ENCODE assay signal across 1 cellular context in the genomic region with DNA sequence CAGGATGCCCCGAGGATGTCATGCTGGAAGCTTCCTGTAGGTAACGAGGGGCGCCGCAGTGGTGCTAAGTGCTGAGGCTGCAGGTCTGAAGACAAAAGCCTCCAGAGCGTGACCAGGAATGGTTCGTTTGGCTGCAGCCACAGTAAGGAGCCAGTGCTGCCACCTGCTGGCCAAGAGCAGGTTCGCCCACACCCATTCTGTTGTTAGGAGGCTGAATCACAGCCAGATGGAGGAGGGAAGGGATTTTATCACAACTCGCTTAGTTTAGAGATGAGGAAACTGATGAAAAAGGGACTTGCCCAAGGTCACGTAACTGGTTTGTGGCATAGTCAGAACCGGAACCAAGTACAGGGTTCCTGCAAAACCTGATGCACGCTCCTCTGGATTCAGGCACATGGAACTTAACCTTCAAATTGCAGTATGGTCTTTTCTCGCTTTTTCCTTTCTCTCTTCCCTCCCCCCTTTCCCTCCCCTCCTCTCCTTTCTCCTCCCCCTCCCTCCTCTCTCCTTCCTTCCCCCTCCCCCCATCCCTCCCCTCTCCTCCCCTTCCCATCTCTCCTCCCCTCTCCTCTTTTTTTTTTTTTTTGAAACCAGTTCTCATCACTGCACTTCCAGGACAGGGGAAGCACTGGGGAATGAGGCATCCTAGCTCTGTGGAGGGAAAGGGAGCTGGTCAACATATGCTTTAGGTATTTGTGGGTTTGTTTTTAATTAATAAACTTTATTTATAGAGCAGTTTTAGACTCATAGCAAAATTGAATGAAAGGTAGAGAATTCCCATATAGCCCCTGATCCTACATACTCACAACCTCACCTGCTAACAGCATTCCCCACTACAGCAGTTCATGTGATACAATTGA.
TF ChIP-seq lines count a peak whose summit lies in the region.

No MANE protein-coding gene starts in this region.

TF ChIP-seq in HepG2, 621 proteins besides CTCF, POLR2A, EP300 and RAD21 (continued from another document and continues in another):
- TF ChIP-seq, protein P1, sequence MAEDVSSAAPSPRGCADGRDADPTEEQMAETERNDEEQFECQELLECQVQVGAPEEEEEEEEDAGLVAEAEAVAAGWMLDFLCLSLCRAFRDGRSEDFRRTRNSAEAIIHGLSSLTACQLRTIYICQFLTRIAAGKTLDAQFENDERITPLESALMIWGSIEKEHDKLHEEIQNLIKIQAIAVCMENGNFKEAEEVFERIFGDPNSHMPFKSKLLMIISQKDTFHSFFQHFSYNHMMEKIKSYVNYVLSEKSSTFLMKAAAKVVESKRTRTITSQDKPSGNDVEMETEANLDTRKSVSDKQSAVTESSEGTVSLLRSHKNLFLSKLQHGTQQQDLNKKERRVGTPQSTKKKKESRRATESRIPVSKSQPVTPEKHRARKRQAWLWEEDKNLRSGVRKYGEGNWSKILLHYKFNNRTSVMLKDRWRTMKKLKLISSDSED (CRISPR knock-in tag; IDR thresholded peaks at IDR 0.05) = no peak
- TF ChIP-seq KDM2A (CRISPR knock-in tag; IDR thresholded peaks at IDR 0.05; ENCODE audit: borderline replicate concordance, low read depth) (peak; percentile 83), TARDBP (CRISPR knock-in tag; IDR thresholded peaks at IDR 0.05) (0 out of 2 replicates have a peak, but pooled peaks have one; percentile 34), KDM6A (CRISPR knock-in tag; IDR thresholded peaks at IDR 0.05; ENCODE audit: low read depth) (no peak), ZNF3 (CRISPR knock-in tag; IDR thresholded peaks at IDR 0.05) (no peak), ZNF205 (CRISPR knock-in tag; IDR thresholded peaks at IDR 0.05) (no peak), ZSCAN29 (CRISPR knock-in tag; conservative IDR thresholded peaks at IDR 0.05) (no peak), ZNF317 (CRISPR knock-in tag; IDR thresholded peaks at IDR 0.05) (0 out of 2 replicates have a peak, but pooled peaks have one; percentile 27), ZBTB21 (CRISPR knock-in tag; IDR thresholded peaks at IDR 0.05) (no peak), MZF1 (CRISPR knock-in tag; IDR thresholded peaks at IDR 0.05; ENCODE audit: borderline replicate concordance) (no peak), SPEN (CRISPR knock-in tag; IDR thresholded peaks at IDR 0.05; ENCODE audit: low read depth) (no peak), ZNF615 (CRISPR knock-in tag; IDR thresholded peaks at IDR 0.05; ENCODE audit: borderline replicate concordance) (no peak), GTF2F1 (IDR thresholded peaks at IDR 0.05; ENCODE audit: low read length) (no peak), ZNF660 (CRISPR knock-in tag; IDR thresholded peaks at IDR 0.05; ENCODE audit: borderline replicate concordance, low read depth) (no peak), ZNF773 (CRISPR knock-in tag; IDR thresholded peaks at IDR 0.05; ENCODE audit: borderline replicate concordance) (no peak), ETV6 (CRISPR knock-in tag; conservative IDR thresholded peaks at IDR 0.05) (no peak), KMT2A (CRISPR knock-in tag; IDR thresholded peaks at IDR 0.05) (peak; percentile 46; the same call in 1 of the 2 replicates), MATR3 (CRISPR knock-in tag; IDR thresholded peaks at IDR 0.05) (no peak), TCF7L2 (IDR thresholded peaks at IDR 0.05; ENCODE audit: low read depth, low read length) (no peak), ZNF329 (CRISPR knock-in tag; IDR thresholded peaks at IDR 0.05; ENCODE audit: low read depth) (no peak), DNMT3B (CRISPR knock-in tag; conservative IDR thresholded peaks at IDR 0.05) (no peak), ZNF607 (CRISPR knock-in tag; IDR thresholded peaks at IDR 0.05; ENCODE audit: borderline replicate concordance) (no peak), CHD2 (IDR thresholded peaks at IDR 0.05; ENCODE audit: low read depth, low read length) (no peak), PLRG1 (conservative IDR thresholded peaks at IDR 0.05) (no peak), ATRX (CRISPR knock-in tag; IDR thresholded peaks at IDR 0.05; ENCODE audit: borderline replicate concordance) (no peak), ZNF619 (CRISPR knock-in tag; IDR thresholded peaks at IDR 0.05) (no peak), JUN (CRISPR knock-in tag; IDR thresholded peaks at IDR 0.05) (no peak), MYNN (CRISPR knock-in tag; IDR thresholded peaks at IDR 0.05; ENCODE audit: low read depth) (no peak), HMG20A (CRISPR knock-in tag; IDR thresholded peaks at IDR 0.05; ENCODE audit: borderline replicate concordance) (no peak), HOXA3 (CRISPR knock-in tag; IDR thresholded peaks at IDR 0.05) (peak; percentile 56; the same call in 1 of the 2 replicates), U2AF1 (optimal IDR thresholded peaks at IDR 0.05; ENCODE audit: low read depth, low read length) (no peak), NR3C1 (CRISPR knock-in tag; IDR thresholded peaks at IDR 0.05) (no peak), ZFP1 (CRISPR knock-in tag; IDR thresholded peaks at IDR 0.05) (no peak)
- TF ChIP-seq, protein P2, sequence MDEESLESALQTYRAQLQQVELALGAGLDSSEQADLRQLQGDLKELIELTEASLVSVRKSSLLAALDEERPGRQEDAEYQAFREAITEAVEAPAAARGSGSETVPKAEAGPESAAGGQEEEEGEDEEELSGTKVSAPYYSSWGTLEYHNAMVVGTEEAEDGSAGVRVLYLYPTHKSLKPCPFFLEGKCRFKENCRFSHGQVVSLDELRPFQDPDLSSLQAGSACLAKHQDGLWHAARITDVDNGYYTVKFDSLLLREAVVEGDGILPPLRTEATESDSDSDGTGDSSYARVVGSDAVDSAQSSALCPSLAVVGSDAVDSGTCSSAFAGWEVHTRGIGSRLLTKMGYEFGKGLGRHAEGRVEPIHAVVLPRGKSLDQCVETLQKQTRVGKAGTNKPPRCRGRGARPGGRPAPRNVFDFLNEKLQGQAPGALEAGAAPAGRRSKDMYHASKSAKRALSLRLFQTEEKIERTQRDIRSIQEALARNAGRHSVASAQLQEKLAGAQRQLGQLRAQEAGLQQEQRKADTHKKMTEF (CRISPR knock-in tag; IDR thresholded peaks at IDR 0.05) = peak; percentile 22; the same call in 1 of the 2 replicates
- TF ChIP-seq, protein P3, sequence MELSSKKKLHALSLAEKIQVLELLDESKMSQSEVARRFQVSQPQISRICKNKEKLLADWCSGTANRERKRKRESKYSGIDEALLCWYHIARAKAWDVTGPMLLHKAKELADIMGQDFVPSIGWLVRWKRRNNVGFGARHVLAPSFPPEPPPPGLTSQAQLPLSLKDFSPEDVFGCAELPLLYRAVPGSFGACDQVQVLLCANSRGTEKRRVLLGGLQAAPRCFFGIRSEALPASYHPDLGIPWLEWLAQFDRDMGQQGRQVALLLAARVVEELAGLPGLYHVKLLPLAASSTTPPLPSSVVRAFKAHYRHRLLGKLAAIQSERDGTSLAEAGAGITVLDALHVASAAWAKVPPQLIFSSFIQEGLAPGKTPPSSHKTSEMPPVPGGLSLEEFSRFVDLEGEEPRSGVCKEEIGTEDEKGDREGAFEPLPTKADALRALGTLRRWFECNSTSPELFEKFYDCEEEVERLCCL (CRISPR knock-in tag; IDR thresholded peaks at IDR 0.05; ENCODE audit: borderline replicate concordance) = no peak
- TF ChIP-seq, protein P4, sequence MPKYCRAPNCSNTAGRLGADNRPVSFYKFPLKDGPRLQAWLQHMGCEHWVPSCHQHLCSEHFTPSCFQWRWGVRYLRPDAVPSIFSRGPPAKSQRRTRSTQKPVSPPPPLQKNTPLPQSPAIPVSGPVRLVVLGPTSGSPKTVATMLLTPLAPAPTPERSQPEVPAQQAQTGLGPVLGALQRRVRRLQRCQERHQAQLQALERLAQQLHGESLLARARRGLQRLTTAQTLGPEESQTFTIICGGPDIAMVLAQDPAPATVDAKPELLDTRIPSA (CRISPR knock-in tag; IDR thresholded peaks at IDR 0.05; ENCODE audit: borderline replicate concordance) = no peak
- TF ChIP-seq, protein P5, sequence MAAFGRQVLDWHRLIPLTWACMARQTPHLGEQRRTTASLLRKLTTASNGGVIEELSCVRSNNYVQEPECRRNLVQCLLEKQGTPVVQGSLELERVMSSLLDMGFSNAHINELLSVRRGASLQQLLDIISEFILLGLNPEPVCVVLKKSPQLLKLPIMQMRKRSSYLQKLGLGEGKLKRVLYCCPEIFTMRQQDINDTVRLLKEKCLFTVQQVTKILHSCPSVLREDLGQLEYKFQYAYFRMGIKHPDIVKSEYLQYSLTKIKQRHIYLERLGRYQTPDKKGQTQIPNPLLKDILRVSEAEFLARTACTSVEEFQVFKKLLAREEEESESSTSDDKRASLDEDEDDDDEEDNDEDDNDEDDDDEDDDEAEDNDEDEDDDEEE (CRISPR knock-in tag; IDR thresholded peaks at IDR 0.05) = no peak
- TF ChIP-seq, protein P6, sequence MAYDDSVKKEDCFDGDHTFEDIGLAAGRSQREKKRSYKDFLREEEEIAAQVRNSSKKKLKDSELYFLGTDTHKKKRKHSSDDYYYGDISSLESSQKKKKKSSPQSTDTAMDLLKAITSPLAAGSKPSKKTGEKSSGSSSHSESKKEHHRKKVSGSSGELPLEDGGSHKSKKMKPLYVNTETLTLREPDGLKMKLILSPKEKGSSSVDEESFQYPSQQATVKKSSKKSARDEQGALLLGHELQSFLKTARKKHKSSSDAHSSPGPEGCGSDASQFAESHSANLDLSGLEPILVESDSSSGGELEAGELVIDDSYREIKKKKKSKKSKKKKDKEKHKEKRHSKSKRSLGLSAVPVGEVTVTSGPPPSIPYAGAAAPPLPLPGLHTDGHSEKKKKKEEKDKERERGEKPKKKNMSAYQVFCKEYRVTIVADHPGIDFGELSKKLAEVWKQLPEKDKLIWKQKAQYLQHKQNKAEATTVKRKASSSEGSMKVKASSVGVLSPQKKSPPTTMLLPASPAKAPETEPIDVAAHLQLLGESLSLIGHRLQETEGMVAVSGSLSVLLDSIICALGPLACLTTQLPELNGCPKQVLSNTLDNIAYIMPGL (CRISPR knock-in tag; IDR thresholded peaks at IDR 0.05; ENCODE audit: borderline replicate concordance in 1 of 2, low read depth in 1 of 2) = peak; percentile 87 to 89; a peak in 3 of 4 replicates
- TF ChIP-seq, protein P7, sequence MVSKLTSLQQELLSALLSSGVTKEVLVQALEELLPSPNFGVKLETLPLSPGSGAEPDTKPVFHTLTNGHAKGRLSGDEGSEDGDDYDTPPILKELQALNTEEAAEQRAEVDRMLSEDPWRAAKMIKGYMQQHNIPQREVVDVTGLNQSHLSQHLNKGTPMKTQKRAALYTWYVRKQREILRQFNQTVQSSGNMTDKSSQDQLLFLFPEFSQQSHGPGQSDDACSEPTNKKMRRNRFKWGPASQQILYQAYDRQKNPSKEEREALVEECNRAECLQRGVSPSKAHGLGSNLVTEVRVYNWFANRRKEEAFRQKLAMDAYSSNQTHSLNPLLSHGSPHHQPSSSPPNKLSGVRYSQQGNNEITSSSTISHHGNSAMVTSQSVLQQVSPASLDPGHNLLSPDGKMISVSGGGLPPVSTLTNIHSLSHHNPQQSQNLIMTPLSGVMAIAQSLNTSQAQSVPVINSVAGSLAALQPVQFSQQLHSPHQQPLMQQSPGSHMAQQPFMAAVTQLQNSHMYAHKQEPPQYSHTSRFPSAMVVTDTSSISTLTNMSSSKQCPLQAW (CRISPR knock-in tag; IDR thresholded peaks at IDR 0.05) = peak; percentile 80
- TF ChIP-seq, protein P8, sequence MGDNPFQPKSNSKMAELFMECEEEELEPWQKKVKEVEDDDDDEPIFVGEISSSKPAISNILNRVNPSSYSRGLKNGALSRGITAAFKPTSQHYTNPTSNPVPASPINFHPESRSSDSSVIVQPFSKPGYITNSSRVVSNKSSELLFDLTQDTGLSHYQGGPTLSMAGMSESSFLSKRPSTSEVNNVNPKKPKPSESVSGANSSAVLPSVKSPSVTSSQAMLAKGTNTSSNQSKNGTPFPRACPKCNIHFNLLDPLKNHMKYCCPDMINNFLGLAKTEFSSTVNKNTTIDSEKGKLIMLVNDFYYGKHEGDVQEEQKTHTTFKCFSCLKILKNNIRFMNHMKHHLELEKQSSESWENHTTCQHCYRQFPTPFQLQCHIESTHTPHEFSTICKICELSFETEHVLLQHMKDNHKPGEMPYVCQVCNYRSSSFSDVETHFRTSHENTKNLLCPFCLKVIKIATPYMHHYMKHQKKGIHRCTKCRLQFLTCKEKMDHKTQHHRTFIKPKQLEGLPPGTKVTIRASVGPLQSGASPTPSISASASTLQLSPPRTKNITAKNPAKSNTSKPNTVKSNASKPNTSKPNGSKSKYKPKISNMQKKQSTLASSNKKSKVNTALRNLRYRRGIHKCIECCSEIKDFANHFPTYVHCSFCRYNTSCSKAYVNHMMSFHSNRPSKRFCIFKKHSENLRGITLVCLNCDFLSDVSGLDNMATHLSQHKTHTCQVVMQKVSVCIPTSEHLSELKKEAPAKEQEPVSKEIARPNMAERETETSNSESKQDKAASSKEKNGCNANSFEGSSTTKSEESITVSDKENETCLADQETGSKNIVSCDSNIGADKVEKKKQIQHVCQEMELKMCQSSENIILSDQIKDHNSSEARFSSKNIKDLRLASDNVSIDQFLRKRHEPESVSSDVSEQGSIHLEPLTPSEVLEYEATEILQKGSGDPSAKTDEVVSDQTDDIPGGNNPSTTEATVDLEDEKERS (CRISPR knock-in tag; IDR thresholded peaks at IDR 0.05) = no peak
- TF ChIP-seq, protein P9, sequence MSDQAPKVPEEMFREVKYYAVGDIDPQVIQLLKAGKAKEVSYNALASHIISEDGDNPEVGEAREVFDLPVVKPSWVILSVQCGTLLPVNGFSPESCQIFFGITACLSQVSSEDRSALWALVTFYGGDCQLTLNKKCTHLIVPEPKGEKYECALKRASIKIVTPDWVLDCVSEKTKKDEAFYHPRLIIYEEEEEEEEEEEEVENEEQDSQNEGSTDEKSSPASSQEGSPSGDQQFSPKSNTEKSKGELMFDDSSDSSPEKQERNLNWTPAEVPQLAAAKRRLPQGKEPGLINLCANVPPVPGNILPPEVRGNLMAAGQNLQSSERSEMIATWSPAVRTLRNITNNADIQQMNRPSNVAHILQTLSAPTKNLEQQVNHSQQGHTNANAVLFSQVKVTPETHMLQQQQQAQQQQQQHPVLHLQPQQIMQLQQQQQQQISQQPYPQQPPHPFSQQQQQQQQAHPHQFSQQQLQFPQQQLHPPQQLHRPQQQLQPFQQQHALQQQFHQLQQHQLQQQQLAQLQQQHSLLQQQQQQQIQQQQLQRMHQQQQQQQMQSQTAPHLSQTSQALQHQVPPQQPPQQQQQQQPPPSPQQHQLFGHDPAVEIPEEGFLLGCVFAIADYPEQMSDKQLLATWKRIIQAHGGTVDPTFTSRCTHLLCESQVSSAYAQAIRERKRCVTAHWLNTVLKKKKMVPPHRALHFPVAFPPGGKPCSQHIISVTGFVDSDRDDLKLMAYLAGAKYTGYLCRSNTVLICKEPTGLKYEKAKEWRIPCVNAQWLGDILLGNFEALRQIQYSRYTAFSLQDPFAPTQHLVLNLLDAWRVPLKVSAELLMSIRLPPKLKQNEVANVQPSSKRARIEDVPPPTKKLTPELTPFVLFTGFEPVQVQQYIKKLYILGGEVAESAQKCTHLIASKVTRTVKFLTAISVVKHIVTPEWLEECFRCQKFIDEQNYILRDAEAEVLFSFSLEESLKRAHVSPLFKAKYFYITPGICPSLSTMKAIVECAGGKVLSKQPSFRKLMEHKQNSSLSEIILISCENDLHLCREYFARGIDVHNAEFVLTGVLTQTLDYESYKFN (CRISPR knock-in tag; conservative IDR thresholded peaks at IDR 0.05) = no peak
- TF ChIP-seq, protein P10, sequence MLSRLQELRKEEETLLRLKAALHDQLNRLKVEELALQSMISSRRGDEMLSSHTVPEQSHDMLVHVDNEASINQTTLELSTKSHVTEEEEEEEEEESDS (CRISPR knock-in tag; IDR thresholded peaks at IDR 0.05; ENCODE audit: borderline replicate concordance) = no peak
- TF ChIP-seq, protein P11, sequence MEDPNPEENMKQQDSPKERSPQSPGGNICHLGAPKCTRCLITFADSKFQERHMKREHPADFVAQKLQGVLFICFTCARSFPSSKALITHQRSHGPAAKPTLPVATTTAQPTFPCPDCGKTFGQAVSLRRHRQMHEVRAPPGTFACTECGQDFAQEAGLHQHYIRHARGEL (CRISPR knock-in tag; IDR thresholded peaks at IDR 0.05) = no peak
